17 cellular contexts compared by ENCODE assay signal in the genomic region with DNA sequence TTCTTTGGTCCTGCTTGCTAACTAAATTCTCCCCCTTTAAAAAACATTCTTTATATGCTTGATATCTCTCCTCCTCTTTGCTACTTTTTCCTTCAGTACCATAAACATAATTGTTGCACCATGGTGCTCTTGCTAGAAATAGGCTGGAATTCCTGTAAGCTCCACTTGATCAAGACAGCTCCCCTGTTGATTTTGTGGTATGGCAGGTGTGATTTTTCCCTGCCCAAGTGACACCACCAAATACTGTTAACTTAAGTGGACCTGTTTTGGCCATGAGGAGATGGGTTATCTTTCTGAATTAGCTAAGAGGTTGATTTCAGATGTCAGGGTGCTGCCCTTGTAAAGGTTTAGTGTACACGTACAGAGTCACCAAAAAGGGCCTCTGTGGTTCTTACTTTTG.
"Had no signal": no experiment of that assay in that cellular context is flagged by ENCODE, and none has a peak within 500 bp of the region (broad histone marks: within the 10 kb centered on the region; RNA-seq: fewer than 3 reads in every experiment).

No MANE protein-coding gene starts in this region.

- H3K27ac ChIP-seq: epithelial cell of prostate, gastrocnemius medialis, left lung had no signal

- H3K9me3 ChIP-seq: esophagus muscularis mucosa, gastrocnemius medialis, heart right ventricle, left lung had no signal

- H3K4me3 ChIP-seq: gastrocnemius medialis, heart right ventricle, left lung, lung, smooth muscle cell had no signal

- DNase-seq: effector memory CD4-positive, alpha-beta T cell; gastrocnemius medialis; heart right ventricle; hypothalamus; kidney glomerular epithelial cell; left lung; mesenchymal stem cell; naive thymus-derived CD4-positive, alpha-beta T cell; nephron progenitor cell; posterior cingulate gyrus; stimulated activated CD4-positive, alpha-beta T cell treated with anti-CD3 and anti-CD28 coated beads, Interleukin-2, amount 100 ng/mL, for 48 hours; stimulated activated naive CD4-positive, alpha-beta T cell treated with Interleukin-2 at 50 U/mL for 16 hours; trophoblast cell had no signal

- ATAC-seq: gastrocnemius medialis; naive thymus-derived CD4-positive, alpha-beta T cell had no signal

- H3K36me3 ChIP-seq: esophagus muscularis mucosa, gastrocnemius medialis, left lung had no signal

- H3K4me2 ChIP-seq: smooth muscle cell had no signal

- H3K27me3 ChIP-seq: esophagus muscularis mucosa, gastrocnemius medialis, heart right ventricle, left lung had no signal

- H3K4me1 ChIP-seq: gastrocnemius medialis, left lung had no signal
